Comparison of ENCODE assay signal across 8 cellular contexts in genomic region chr4:54063737-54064316, GRCh38. TPM values are rescaled to one million over a fixed set of nuclear protein-coding genes. Genes with fewer than 3 reads are reported as not detected.
DNase-seq lines count a peak whose midpoint lies in the region; ATAC-seq and TF ChIP-seq lines count a peak whose summit lies in the region.

No MANE protein-coding gene starts in this region.

- WGBS in suprapubic skin, result under 1% methylated on average over 15 of the region's 38 CpGs

- peak overlapping the region; percentile 88 to 98 (median 94) for H3K4me3 Mint-ChIP-seq in naive B cell

- no peak for TF ChIP-seq POLR2A in erythroblast (IDR thresholded peaks at IDR 0.05; ENCODE audit: low read length)
- TF ChIP-seq POLR2A in suprapubic skin (IDR thresholded peaks at IDR 0.05), result peak in 1 of 2 donors; percentile 12

- peak overlapping the region; percentile 97 for H3K27ac ChIP-seq in suprapubic skin

- ATAC-seq in GM21717 (IDR thresholded peaks at IDR 0.05; ENCODE audit: unreplicated experiment), result peak; percentile 24
- ATAC-seq in naive B cell (ENCODE audit: low read depth in 2 of 2), result peak; percentile 38 to 42

- CTCF ChIA-PET in GM10248 (lab: Yijun Ruan, JAX), result interaction anchor here (1.6 to 2.1 kb wide), 3 partner anchors 25 to 131 kb away, joined by 4 to 6 read pairs (median 5); no protein-coding TSS in a partner anchor

- H3K27me3 Mint-ChIP-seq in naive B cell, result peaks cover 0 to 9% (median 5%) of the 10 kb centered on the region in 3 donors

- POLR2A ChIA-PET in GM10248 (lab: Yijun Ruan, JAX), result no interaction called here

- peaks cover 36 to 49% (median 40%) of the 10 kb centered on the region in 3 donors for H3K4me1 Mint-ChIP-seq in naive B cell

- H3K27me3 ChIP-seq in suprapubic skin, result no peaks in the 10 kb centered on the region

- H3K9me3 ChIP-seq in suprapubic skin, result no peaks in the 10 kb centered on the region

- peaks cover 0 to 7% of the 10 kb centered on the region in 2 donors for H3K36me3 Mint-ChIP-seq in naive B cell

- no peak for TF ChIP-seq EP300 in suprapubic skin (IDR thresholded peaks at IDR 0.05)

- DNase-seq in GM10248 (ENCODE audit: extremely low spot score) (peak; percentile 37), Kasumi-1 (lab: John Stamatoyannopoulos, UW) (peak; percentile 72 to 82), erythroblast (lab: John Stamatoyannopoulos, UW) (peak; percentile 70 to 81), naive B cell (peak; percentile 55), suprapubic skin (ENCODE audit: low spot score in 2 of 2) (peak; percentile 80 to 81), NCI-H1105 (lab: John Stamatoyannopoulos, UW) (no peak)
- DNase-seq in activated CD8-positive, alpha-beta memory T cell treated with anti-CD3 and anti-CD28 coated beads, Interleukin-2, amount 50 U/mL, for 4 hours, result peak; percentile 22

- peaks cover 69% of the 10 kb centered on the region for H3K4me1 ChIP-seq in suprapubic skin

- peak overlapping the region; percentile 74 for H3K4me3 ChIP-seq in suprapubic skin

- H3K27ac Mint-ChIP-seq in naive B cell, result peak overlapping the region; percentile 96 to 99 (median 98)

- H3K9me3 Mint-ChIP-seq in naive B cell, result peaks cover 0 to 1% (median 0%) of the 10 kb centered on the region in 7 donors

- TF ChIP-seq CTCF in GM10248 (IDR thresholded peaks at IDR 0.05; ENCODE audit: control extremely low read depth, extremely low read depth, low read depth, missing control alignments) (no peak), suprapubic skin (IDR thresholded peaks at IDR 0.05) (no peak)

- no peaks in the 10 kb centered on the region for H3K36me3 ChIP-seq in suprapubic skin

RNA-seq across cellular contexts. Expression of gene CHIC2, which starts 0.6 kb away (rescaled TPM):
- polyA plus RNA-seq in naive B cell (ENCODE audit: low read depth in 6 of 6), result 10 to 100 TPM; 56.6 to 81.9 (median 63.5) TPM
- total RNA-seq in suprapubic skin, result 10 to 100 TPM; 33.3 to 60.3 (median 41.1) TPM

RNA-seq across cellular contexts. Expression of gene GSX2, which starts 36.1 kb away (rescaled TPM):
- not detected for polyA plus RNA-seq in naive B cell (ENCODE audit: low read depth in 6 of 6)
- under 1 TPM in 1 of 4 donors, not detected in 3; 0.53 TPM for total RNA-seq in suprapubic skin
